2 cellular contexts compared by ENCODE assay signal in genomic region chr14:23232241-23232808, GRCh38. TPM values are rescaled to one million over a fixed set of nuclear protein-coding genes. Genes with fewer than 3 reads are reported as not detected.
"Had no signal": no experiment of that assay in that cellular context is flagged by ENCODE, and none has a peak within 500 bp of the region (broad histone marks: within the 10 kb centered on the region; RNA-seq: fewer than 3 reads in every experiment).

No MANE protein-coding gene starts in this region.

RNA-seq across cellular contexts. Expression of gene RNF212B, which starts 5.4 kb away (rescaled TPM):
- total RNA-seq: G401, GM12878 had no signal
